Comparison of ENCODE assay signal across 1 cellular context in genomic region chr17:59565171-59565958, GRCh38.
TF ChIP-seq lines count a peak whose summit lies in the region.

A gene with protein sequence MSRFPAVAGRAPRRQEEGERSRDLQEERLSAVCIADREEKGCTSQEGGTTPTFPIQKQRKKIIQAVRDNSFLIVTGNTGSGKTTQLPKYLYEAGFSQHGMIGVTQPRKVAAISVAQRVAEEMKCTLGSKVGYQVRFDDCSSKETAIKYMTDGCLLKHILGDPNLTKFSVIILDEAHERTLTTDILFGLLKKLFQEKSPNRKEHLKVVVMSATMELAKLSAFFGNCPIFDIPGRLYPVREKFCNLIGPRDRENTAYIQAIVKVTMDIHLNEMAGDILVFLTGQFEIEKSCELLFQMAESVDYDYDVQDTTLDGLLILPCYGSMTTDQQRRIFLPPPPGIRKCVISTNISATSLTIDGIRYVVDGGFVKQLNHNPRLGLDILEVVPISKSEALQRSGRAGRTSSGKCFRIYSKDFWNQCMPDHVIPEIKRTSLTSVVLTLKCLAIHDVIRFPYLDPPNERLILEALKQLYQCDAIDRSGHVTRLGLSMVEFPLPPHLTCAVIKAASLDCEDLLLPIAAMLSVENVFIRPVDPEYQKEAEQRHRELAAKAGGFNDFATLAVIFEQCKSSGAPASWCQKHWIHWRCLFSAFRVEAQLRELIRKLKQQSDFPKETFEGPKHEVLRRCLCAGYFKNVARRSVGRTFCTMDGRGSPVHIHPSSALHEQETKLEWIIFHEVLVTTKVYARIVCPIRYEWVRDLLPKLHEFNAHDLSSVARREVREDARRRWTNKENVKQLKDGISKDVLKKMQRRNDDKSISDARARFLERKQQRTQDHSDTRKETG (plus strand): TSS chr17:59565610. CDS start chr17:59565672, 62 bp downstream.

TF ChIP-seq in GM23338, 12 proteins besides CTCF, POLR2A, EP300 and RAD21 (continued from another document):
- TF ChIP-seq, protein P1, sequence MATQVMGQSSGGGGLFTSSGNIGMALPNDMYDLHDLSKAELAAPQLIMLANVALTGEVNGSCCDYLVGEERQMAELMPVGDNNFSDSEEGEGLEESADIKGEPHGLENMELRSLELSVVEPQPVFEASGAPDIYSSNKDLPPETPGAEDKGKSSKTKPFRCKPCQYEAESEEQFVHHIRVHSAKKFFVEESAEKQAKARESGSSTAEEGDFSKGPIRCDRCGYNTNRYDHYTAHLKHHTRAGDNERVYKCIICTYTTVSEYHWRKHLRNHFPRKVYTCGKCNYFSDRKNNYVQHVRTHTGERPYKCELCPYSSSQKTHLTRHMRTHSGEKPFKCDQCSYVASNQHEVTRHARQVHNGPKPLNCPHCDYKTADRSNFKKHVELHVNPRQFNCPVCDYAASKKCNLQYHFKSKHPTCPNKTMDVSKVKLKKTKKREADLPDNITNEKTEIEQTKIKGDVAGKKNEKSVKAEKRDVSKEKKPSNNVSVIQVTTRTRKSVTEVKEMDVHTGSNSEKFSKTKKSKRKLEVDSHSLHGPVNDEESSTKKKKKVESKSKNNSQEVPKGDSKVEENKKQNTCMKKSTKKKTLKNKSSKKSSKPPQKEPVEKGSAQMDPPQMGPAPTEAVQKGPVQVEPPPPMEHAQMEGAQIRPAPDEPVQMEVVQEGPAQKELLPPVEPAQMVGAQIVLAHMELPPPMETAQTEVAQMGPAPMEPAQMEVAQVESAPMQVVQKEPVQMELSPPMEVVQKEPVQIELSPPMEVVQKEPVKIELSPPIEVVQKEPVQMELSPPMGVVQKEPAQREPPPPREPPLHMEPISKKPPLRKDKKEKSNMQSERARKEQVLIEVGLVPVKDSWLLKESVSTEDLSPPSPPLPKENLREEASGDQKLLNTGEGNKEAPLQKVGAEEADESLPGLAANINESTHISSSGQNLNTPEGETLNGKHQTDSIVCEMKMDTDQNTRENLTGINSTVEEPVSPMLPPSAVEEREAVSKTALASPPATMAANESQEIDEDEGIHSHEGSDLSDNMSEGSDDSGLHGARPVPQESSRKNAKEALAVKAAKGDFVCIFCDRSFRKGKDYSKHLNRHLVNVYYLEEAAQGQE (IDR thresholded peaks at IDR 0.05; ENCODE audit: unreplicated experiment), result no peak
- TF ChIP-seq, protein P2, sequence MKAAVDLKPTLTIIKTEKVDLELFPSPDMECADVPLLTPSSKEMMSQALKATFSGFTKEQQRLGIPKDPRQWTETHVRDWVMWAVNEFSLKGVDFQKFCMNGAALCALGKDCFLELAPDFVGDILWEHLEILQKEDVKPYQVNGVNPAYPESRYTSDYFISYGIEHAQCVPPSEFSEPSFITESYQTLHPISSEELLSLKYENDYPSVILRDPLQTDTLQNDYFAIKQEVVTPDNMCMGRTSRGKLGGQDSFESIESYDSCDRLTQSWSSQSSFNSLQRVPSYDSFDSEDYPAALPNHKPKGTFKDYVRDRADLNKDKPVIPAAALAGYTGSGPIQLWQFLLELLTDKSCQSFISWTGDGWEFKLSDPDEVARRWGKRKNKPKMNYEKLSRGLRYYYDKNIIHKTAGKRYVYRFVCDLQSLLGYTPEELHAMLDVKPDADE (IDR thresholded peaks at IDR 0.05), result peak; percentile 73
- TF ChIP-seq ZNF114 (CRISPR knock-in tag; IDR thresholded peaks at IDR 0.05) (0 out of 2 replicates have a peak, but pooled peaks have one; percentile 80), EZH2 (IDR thresholded peaks at IDR 0.05; ENCODE audit: low read depth, unreplicated experiment) (no peak)
